1 cellular context compared by ENCODE assay signal in genomic region chr4:86717651-86718050, GRCh38.
TF ChIP-seq lines count a peak whose summit lies in the region.

No MANE protein-coding gene starts in this region.

TF ChIP-seq in HepG2, 621 proteins besides CTCF, POLR2A, EP300 and RAD21:
- no peak for TF ChIP-seq GFI1 (CRISPR knock-in tag; IDR thresholded peaks at IDR 0.05; ENCODE audit: borderline replicate concordance)
TF ChIP-seq in HepG2: peak in this region for 0.
